ENCODE assay signal across 8 cellular contexts in the genomic region with DNA sequence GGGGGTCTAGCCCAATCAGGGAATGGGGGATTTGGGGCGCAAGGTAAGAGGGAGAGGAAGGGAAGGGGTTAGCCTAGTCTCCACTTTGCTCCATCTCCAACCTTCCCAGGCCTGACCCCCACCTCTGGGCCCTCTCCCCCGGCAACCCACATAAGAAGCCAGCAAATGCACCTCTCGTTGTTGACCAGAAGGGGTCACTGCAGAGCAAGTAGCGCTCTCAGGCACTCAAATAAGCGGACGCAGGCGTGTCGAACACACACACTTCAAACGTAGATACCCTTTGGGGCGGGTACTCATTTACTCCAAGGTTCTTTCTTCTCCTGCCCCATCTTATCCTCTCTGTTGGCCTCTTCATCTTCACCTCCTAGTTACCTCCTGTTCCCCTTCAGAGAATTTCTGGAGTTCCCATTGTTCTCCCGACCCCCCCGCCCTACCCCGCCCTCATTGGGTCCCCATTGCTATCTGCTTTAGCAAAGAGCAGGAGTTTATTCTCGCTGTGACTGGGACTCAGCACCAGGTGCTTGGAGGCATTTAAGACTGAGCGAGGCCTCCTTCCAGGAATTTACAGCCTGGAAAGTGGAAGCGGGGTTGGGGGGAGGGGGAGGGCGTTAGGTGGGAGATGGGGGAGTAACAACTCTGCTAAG. TPM values are rescaled to one million over a fixed set of nuclear protein-coding genes. Genes with fewer than 3 reads are reported as not detected.
A peak's percentile ranks its signal among the peaks of the same experiment; 100 is the strongest.
DNase-seq lines count a peak whose midpoint lies in the region; ATAC-seq, FAIRE-seq and TF ChIP-seq lines count a peak whose summit lies in the region.

No MANE protein-coding gene starts in this region.

- peak overlapping the region; percentile 90 for H3K4me3 Mint-ChIP-seq in neural crest cell

- H3K4me1 Mint-ChIP-seq in neural crest cell = peaks cover 38% of the 10 kb centered on the region

- TF ChIP-seq CTCF in AG10803 (conservative IDR thresholded peaks at IDR 0.05; ENCODE audit: low read length) (peak; percentile 58), NB4 (IDR thresholded peaks at IDR 0.05; ENCODE audit: low read depth, low read length) (peak; percentile 96), fibroblast of the aortic adventitia (IDR thresholded peaks at IDR 0.05; ENCODE audit: insufficient read depth, low read length) (peak; percentile 52), neural crest cell (conservative IDR thresholded peaks at IDR 0.05) (peak; percentile 88)

- H3K4me3 ChIP-seq in AG10803 (ENCODE audit: low read length) (no peak overlapping the region), NB4 (ENCODE audit: low read depth, low read length) (no peak overlapping the region), fibroblast of the aortic adventitia (ENCODE audit: low read depth, low read length) (no peak overlapping the region)

- ATAC-seq in SK-N-SH treated with all-trans-retinoic acid at 6 μM for 48 hours = peak; percentile 54; the same call in 1 of the 3 replicates
- no peak for ATAC-seq in HG02678 (IDR thresholded peaks at IDR 0.05; ENCODE audit: unreplicated experiment)
- ATAC-seq in HG02798 (IDR thresholded peaks at IDR 0.05; ENCODE audit: poor library complexity, unreplicated experiment) = no peak

- H3K27me3 Mint-ChIP-seq in neural crest cell (ENCODE audit: low read depth) = peaks cover 51% of the 10 kb centered on the region

- H3K27ac Mint-ChIP-seq in neural crest cell (ENCODE audit: unreplicated experiment) = no peak overlapping the region

- no peaks in the 10 kb centered on the region for H3K9me3 Mint-ChIP-seq in neural crest cell

- DNase-seq in AG10803 (ENCODE audit: low read depth) (peak; percentile 29), GM12891 (ENCODE audit: insufficient read length, low spot score) (peak; percentile 53), NB4 (ENCODE audit: low read depth) (peak; percentile 79), fibroblast of the aortic adventitia (ENCODE audit: low read depth) (peak; percentile 35), neural crest cell (ENCODE audit: low read depth, low spot score) (peak; percentile 74)

- H3K36me3 Mint-ChIP-seq in neural crest cell (ENCODE audit: low read depth) = no peaks in the 10 kb centered on the region

- TF ChIP-seq POLR2A in GM12891 (IDR thresholded peaks at IDR 0.05; ENCODE audit: low read depth, low read length) (no peak), NB4 (IDR thresholded peaks at IDR 0.05; ENCODE audit: extremely low read depth, insufficient read length) (no peak)

- FAIRE-seq in GM12891 (lab: Jason Lieb, UNC) = no peak

TF ChIP-seq in GM12891, 5 proteins besides CTCF, POLR2A, EP300 and RAD21:
- TF ChIP-seq TAF1 (IDR thresholded peaks at IDR 0.05; ENCODE audit: low read depth, low read length) = no peak
- no peak for TF ChIP-seq POU2F2 (IDR thresholded peaks at IDR 0.05; ENCODE audit: low read depth, low read length)
- no peak for TF ChIP-seq PAX5 (IDR thresholded peaks at IDR 0.05; ENCODE audit: insufficient read depth, low read length, severe bottlenecking)
- no peak for TF ChIP-seq SPI1 (IDR thresholded peaks at IDR 0.05; ENCODE audit: low read depth, low read length)
- TF ChIP-seq POLR2AphosphoS5 (IDR thresholded peaks at IDR 0.05; ENCODE audit: low read depth, low read length) = no peak
TF ChIP-seq in GM12891: peak in this region for 0.

TF ChIP-seq in SK-N-SH treated with all-trans-retinoic acid at 6 μM for 48 hours, 23 proteins besides CTCF, POLR2A, EP300 and RAD21:
- TF ChIP-seq ZFP3 (CRISPR knock-in tag; IDR thresholded peaks at IDR 0.05) (no peak), RARB (CRISPR knock-in tag; IDR thresholded peaks at IDR 0.05) (no peak), ZNF8 (CRISPR knock-in tag; IDR thresholded peaks at IDR 0.05) (no peak), ARNTL (CRISPR knock-in tag; IDR thresholded peaks at IDR 0.05; ENCODE audit: borderline replicate concordance, low read depth) (no peak), SNAI2 (CRISPR knock-in tag; IDR thresholded peaks at IDR 0.05) (no peak), ISL1 (CRISPR knock-in tag; IDR thresholded peaks at IDR 0.05) (no peak), GLIS3 (CRISPR knock-in tag; IDR thresholded peaks at IDR 0.05) (no peak), TCF4 (CRISPR knock-in tag; IDR thresholded peaks at IDR 0.05; ENCODE audit: borderline replicate concordance) (no peak), ESRRG (CRISPR knock-in tag; IDR thresholded peaks at IDR 0.05) (no peak), ZNF565 (CRISPR knock-in tag; conservative IDR thresholded peaks at IDR 0.05; ENCODE audit: low read depth) (no peak), PPARA (CRISPR knock-in tag; IDR thresholded peaks at IDR 0.05; ENCODE audit: borderline replicate concordance) (no peak)
- TF ChIP-seq, protein P1, sequence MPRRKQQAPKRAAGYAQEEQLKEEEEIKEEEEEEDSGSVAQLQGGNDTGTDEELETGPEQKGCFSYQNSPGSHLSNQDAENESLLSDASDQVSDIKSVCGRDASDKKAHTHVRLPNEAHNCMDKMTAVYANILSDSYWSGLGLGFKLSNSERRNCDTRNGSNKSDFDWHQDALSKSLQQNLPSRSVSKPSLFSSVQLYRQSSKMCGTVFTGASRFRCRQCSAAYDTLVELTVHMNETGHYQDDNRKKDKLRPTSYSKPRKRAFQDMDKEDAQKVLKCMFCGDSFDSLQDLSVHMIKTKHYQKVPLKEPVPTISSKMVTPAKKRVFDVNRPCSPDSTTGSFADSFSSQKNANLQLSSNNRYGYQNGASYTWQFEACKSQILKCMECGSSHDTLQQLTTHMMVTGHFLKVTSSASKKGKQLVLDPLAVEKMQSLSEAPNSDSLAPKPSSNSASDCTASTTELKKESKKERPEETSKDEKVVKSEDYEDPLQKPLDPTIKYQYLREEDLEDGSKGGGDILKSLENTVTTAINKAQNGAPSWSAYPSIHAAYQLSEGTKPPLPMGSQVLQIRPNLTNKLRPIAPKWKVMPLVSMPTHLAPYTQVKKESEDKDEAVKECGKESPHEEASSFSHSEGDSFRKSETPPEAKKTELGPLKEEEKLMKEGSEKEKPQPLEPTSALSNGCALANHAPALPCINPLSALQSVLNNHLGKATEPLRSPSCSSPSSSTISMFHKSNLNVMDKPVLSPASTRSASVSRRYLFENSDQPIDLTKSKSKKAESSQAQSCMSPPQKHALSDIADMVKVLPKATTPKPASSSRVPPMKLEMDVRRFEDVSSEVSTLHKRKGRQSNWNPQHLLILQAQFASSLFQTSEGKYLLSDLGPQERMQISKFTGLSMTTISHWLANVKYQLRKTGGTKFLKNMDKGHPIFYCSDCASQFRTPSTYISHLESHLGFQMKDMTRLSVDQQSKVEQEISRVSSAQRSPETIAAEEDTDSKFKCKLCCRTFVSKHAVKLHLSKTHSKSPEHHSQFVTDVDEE (CRISPR knock-in tag; IDR thresholded peaks at IDR 0.05) = no peak
- TF ChIP-seq, protein P2, sequence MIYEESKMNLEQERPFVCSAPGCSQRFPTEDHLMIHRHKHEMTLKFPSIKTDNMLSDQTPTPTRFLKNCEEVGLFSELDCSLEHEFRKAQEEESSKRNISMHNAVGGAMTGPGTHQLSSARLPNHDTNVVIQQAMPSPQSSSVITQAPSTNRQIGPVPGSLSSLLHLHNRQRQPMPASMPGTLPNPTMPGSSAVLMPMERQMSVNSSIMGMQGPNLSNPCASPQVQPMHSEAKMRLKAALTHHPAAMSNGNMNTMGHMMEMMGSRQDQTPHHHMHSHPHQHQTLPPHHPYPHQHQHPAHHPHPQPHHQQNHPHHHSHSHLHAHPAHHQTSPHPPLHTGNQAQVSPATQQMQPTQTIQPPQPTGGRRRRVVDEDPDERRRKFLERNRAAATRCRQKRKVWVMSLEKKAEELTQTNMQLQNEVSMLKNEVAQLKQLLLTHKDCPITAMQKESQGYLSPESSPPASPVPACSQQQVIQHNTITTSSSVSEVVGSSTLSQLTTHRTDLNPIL (CRISPR knock-in tag; IDR thresholded peaks at IDR 0.05; ENCODE audit: low read depth) = no peak

RNA-seq across cellular contexts. Expression of a gene that starts 1.5 kb away (rescaled TPM):
- polyA plus RNA-seq in GM12891 (2012; ENCODE audit: low read depth, missing spikeins) = not detected
- total RNA-seq in fibroblast of the aortic adventitia (ENCODE audit: low replicate concordance) (not detected in 2 replicates), neural crest cell (9.1 and 10.8 TPM in 2 replicates)

Comparison
In these comparisons a context has a peak if more than half of its experiments do, and no peak if none do; other contexts are left out.
1. DNase-seq: peak in every context shown above with its lines; median percentile 79 in NB4; 74 in neural crest cell; 53 in GM12891; 35 in fibroblast of the aortic adventitia; 29 in AG10803.
2. RNA of a gene that starts 1.5 kb away (total RNA-seq): 9.1 to 10.8 TPM in neural crest cell; not detected in fibroblast of the aortic adventitia; every median in the first group is over 10 times any median in the second.
3. Peak in every context shown above with its lines, with median percentiles within 50 percentile points of each other: CTCF ChIP-seq.